In genomic region chr15:67232591-67232990, GRCh38 we compare ENCODE assay signal across 19 cellular contexts.
"Had no signal": no experiment of that assay in that cellular context is flagged by ENCODE, and none has a peak within 500 bp of the region (broad histone marks: within the 10 kb centered on the region; RNA-seq: fewer than 3 reads in every experiment).

No MANE protein-coding gene starts in this region.

- H3K9me3 ChIP-seq: colonic mucosa, heart left ventricle, sigmoid colon, tibial artery, upper lobe of right lung had no signal

- H3K4me1 ChIP-seq: colonic mucosa, foreskin keratinocyte, heart left ventricle, sigmoid colon, tibial artery, upper lobe of right lung had no signal

- H3K27me3 ChIP-seq: colonic mucosa, foreskin keratinocyte, heart left ventricle, sigmoid colon, tibial artery, upper lobe of right lung had no signal

- H3K27ac Mint-ChIP-seq: naive thymus-derived CD4-positive, alpha-beta T cell; nephron progenitor cell had no signal

- H3K4me3 Mint-ChIP-seq: naive thymus-derived CD4-positive, alpha-beta T cell; nephron progenitor cell had no signal

- H3K27me3 Mint-ChIP-seq: naive thymus-derived CD4-positive, alpha-beta T cell had no signal

- ATAC-seq: foreskin keratinocyte; heart left ventricle; left ventricle myocardium superior; naive thymus-derived CD4-positive, alpha-beta T cell; upper lobe of right lung had no signal

- H3K4me3 ChIP-seq: colonic mucosa, heart left ventricle, lung, sigmoid colon, skin epidermis, tibial artery, upper lobe of right lung had no signal

- H3K27ac ChIP-seq: colonic mucosa, foreskin keratinocyte, heart left ventricle, sigmoid colon, skin epidermis, tibial artery, upper lobe of right lung had no signal

- FAIRE-seq: endothelial cell of umbilical vein, keratinocyte had no signal

- DNase-seq: cerebellar nuclear complex; colonic mucosa; dermis blood vessel endothelial cell; erythroblast; foreskin keratinocyte; heart left ventricle; left ventricle myocardium superior; mesendoderm; naive thymus-derived CD4-positive, alpha-beta T cell; nephron progenitor cell; sigmoid colon; stimulated activated CD4-positive, alpha-beta T cell treated with anti-CD3 and anti-CD28 coated beads, Interleukin-12 subunit alpha, Interleukin-12 subunit beta, amount 100 ng/mL, for 4 hours; stimulated activated naive CD4-positive, alpha-beta T cell treated with Interleukin-2 at 50 U/mL for 16 hours; tibial artery; upper lobe of right lung had no signal

- H3K36me3 ChIP-seq: colonic mucosa had no signal

- H3K9me3 Mint-ChIP-seq: naive thymus-derived CD4-positive, alpha-beta T cell; nephron progenitor cell had no signal
